Comparison of ENCODE assay signal across 1 cellular context in the genomic region with DNA sequence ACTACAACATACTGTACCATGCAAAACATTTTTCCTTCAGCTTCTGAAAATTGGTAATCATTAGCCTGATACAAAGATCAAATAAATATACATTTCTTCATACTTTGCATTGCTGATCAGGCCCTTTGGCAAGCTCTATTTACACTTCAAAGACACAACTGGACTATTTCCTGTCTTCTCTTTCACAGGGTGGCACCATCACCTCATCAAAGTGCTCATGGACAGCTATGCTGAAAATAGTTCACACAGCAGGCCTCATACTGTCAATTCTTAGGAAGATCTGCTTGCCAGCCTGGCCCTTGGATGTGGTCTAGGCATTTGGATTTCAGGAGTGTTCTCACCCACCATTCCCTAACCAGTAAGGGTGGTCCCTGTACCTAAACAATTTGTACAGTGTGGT.
TF ChIP-seq lines count a peak whose summit lies in the region.

No MANE protein-coding gene starts in this region.

TF ChIP-seq in H1, 55 proteins besides CTCF, POLR2A, EP300 and RAD21:
- TF ChIP-seq GTF2F1 (IDR thresholded peaks at IDR 0.05; ENCODE audit: borderline replicate concordance, low read depth, low read length) (no peak), TAF7 (optimal IDR thresholded peaks at IDR 0.05; ENCODE audit: borderline replicate concordance, low read depth, low read length) (no peak), POU5F1 (IDR thresholded peaks at IDR 0.05; ENCODE audit: low read depth, low read length) (no peak), HDAC2 (IDR thresholded peaks at IDR 0.05; ENCODE audit: borderline replicate concordance in 1 of 2, low read depth in 2 of 2, low read length in 2 of 2) (no peak), BACH1 (IDR thresholded peaks at IDR 0.05; ENCODE audit: low read length) (no peak), TEAD4 (IDR thresholded peaks at IDR 0.05; ENCODE audit: low read depth, low read length) (no peak), CHD1 (IDR thresholded peaks at IDR 0.05; ENCODE audit: low read depth, low read length) (no peak), MAFK (IDR thresholded peaks at IDR 0.05; ENCODE audit: low read depth, low read length) (no peak), SP2 (IDR thresholded peaks at IDR 0.05; ENCODE audit: low read length) (no peak), BCL11A (IDR thresholded peaks at IDR 0.05; ENCODE audit: low read depth in 2 of 2, low read length in 2 of 2) (no peak)
- TF ChIP-seq, protein P1, sequence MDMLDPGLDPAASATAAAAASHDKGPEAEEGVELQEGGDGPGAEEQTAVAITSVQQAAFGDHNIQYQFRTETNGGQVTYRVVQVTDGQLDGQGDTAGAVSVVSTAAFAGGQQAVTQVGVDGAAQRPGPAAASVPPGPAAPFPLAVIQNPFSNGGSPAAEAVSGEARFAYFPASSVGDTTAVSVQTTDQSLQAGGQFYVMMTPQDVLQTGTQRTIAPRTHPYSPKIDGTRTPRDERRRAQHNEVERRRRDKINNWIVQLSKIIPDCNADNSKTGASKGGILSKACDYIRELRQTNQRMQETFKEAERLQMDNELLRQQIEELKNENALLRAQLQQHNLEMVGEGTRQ (IDR thresholded peaks at IDR 0.05; ENCODE audit: low read length), result no peak
- TF ChIP-seq, protein P2, sequence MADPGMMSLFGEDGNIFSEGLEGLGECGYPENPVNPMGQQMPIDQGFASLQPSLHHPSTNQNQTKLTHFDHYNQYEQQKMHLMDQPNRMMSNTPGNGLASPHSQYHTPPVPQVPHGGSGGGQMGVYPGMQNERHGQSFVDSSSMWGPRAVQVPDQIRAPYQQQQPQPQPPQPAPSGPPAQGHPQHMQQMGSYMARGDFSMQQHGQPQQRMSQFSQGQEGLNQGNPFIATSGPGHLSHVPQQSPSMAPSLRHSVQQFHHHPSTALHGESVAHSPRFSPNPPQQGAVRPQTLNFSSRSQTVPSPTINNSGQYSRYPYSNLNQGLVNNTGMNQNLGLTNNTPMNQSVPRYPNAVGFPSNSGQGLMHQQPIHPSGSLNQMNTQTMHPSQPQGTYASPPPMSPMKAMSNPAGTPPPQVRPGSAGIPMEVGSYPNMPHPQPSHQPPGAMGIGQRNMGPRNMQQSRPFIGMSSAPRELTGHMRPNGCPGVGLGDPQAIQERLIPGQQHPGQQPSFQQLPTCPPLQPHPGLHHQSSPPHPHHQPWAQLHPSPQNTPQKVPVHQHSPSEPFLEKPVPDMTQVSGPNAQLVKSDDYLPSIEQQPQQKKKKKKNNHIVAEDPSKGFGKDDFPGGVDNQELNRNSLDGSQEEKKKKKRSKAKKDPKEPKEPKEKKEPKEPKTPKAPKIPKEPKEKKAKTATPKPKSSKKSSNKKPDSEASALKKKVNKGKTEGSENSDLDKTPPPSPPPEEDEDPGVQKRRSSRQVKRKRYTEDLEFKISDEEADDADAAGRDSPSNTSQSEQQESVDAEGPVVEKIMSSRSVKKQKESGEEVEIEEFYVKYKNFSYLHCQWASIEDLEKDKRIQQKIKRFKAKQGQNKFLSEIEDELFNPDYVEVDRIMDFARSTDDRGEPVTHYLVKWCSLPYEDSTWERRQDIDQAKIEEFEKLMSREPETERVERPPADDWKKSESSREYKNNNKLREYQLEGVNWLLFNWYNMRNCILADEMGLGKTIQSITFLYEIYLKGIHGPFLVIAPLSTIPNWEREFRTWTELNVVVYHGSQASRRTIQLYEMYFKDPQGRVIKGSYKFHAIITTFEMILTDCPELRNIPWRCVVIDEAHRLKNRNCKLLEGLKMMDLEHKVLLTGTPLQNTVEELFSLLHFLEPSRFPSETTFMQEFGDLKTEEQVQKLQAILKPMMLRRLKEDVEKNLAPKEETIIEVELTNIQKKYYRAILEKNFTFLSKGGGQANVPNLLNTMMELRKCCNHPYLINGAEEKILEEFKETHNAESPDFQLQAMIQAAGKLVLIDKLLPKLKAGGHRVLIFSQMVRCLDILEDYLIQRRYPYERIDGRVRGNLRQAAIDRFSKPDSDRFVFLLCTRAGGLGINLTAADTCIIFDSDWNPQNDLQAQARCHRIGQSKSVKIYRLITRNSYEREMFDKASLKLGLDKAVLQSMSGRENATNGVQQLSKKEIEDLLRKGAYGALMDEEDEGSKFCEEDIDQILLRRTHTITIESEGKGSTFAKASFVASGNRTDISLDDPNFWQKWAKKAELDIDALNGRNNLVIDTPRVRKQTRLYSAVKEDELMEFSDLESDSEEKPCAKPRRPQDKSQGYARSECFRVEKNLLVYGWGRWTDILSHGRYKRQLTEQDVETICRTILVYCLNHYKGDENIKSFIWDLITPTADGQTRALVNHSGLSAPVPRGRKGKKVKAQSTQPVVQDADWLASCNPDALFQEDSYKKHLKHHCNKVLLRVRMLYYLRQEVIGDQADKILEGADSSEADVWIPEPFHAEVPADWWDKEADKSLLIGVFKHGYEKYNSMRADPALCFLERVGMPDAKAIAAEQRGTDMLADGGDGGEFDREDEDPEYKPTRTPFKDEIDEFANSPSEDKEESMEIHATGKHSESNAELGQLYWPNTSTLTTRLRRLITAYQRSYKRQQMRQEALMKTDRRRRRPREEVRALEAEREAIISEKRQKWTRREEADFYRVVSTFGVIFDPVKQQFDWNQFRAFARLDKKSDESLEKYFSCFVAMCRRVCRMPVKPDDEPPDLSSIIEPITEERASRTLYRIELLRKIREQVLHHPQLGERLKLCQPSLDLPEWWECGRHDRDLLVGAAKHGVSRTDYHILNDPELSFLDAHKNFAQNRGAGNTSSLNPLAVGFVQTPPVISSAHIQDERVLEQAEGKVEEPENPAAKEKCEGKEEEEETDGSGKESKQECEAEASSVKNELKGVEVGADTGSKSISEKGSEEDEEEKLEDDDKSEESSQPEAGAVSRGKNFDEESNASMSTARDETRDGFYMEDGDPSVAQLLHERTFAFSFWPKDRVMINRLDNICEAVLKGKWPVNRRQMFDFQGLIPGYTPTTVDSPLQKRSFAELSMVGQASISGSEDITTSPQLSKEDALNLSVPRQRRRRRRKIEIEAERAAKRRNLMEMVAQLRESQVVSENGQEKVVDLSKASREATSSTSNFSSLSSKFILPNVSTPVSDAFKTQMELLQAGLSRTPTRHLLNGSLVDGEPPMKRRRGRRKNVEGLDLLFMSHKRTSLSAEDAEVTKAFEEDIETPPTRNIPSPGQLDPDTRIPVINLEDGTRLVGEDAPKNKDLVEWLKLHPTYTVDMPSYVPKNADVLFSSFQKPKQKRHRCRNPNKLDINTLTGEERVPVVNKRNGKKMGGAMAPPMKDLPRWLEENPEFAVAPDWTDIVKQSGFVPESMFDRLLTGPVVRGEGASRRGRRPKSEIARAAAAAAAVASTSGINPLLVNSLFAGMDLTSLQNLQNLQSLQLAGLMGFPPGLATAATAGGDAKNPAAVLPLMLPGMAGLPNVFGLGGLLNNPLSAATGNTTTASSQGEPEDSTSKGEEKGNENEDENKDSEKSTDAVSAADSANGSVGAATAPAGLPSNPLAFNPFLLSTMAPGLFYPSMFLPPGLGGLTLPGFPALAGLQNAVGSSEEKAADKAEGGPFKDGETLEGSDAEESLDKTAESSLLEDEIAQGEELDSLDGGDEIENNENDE (IDR thresholded peaks at IDR 0.05; ENCODE audit: insufficient replicate concordance, low read length), result no peak
- TF ChIP-seq, protein P3, sequence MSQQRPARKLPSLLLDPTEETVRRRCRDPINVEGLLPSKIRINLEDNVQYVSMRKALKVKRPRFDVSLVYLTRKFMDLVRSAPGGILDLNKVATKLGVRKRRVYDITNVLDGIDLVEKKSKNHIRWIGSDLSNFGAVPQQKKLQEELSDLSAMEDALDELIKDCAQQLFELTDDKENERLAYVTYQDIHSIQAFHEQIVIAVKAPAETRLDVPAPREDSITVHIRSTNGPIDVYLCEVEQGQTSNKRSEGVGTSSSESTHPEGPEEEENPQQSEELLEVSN (IDR thresholded peaks at IDR 0.05), result no peak
TF ChIP-seq in H1: peak in this region for 0.
